18 cellular contexts compared by ENCODE assay signal in the genomic region with DNA sequence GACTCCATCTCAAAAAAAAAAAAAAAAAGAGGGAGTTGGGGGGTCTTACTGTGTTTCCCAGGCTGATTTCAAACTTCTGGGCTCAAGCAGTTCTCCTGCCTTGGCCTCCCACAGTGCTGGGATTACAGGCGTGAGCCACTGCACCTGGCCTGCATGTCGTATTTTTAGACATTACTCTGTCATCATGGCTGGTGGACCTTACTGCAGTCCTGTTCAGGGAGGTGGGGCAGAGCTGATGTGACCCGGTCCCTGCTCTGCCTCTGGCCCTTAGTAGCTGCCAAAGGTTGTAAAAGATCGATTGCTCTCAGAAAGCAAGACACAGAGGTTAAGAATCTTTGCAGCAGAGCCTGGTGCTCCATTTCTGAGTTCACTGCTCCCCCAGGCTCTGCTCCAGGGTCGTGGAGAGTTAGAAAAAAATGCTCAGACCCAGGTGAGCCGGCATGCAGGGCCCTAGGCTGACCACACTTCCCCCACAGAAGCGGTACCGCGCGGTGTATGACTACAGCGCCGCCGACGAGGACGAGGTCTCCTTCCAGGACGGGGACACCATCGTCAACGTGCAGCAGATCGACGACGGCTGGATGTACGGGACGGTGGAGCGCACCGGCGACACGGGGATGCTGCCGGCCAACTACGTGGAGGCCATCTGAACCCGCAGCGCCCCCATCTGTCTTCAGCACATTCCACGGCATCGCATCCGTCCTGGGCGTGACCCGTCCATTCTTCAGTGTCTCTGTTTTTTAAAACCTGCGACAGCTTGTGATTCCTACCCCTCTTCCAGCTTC. TPM values are rescaled to one million over a fixed set of nuclear protein-coding genes. Genes with fewer than 3 reads are reported as not detected.
A peak's percentile ranks its signal among the peaks of the same experiment; 100 is the strongest.
DNase-seq lines count a peak whose midpoint lies in the region; FAIRE-seq and TF ChIP-seq lines count a peak whose summit lies in the region.
"Had no signal": no experiment of that assay in that cellular context is flagged by ENCODE, and none has a peak within 500 bp of the region (broad histone marks: within the 10 kb centered on the region; RNA-seq: fewer than 3 reads in every experiment).

No MANE protein-coding gene starts in this region.

- no peak overlapping the region for H3K18ac ChIP-seq in H1 (ENCODE audit: extremely low read depth, low read length)

- no peaks in the 10 kb centered on the region for H3K9me2 ChIP-seq in Loucy (replicated peaks; ENCODE audit: low read depth, low read length)

- no peak overlapping the region for H2BK120ac ChIP-seq in H1 (replicated peaks; ENCODE audit: low read depth, low read length)

- H3K36me3 ChIP-seq in Loucy (ENCODE audit: insufficient read depth, low read length) = peaks cover 75% of the 10 kb centered on the region; the same call in 1 of the 2 replicates
- peaks cover 6 to 35% (median 26%) of the 10 kb centered on the region in 4 experiments; a peak in 7 of 8 replicates for H3K36me3 ChIP-seq in H1 (ENCODE audit: control insufficient read depth in 2 of 4, insufficient read depth in 4 of 4, low read length in 3 of 4)

- 87% methylated on average over 36 of the region's 37 CpGs; no CpG with 5 or more reads in 1 of the 2 experiments for WGBS in H1 (ENCODE audit: extremely low coverage in 1 of 2, insufficient coverage in 1 of 2, insufficient read length in 1 of 2, insufficient replicate concordance in 2 of 2, low coverage in 1 of 2, low lambda C conversion rate in 2 of 2, missing lambda C conversion rate in 1 of 2), 2 experiments

- no peaks in the 10 kb centered on the region for H3K27me3 ChIP-seq in Loucy (ENCODE audit: insufficient read depth, low read length, poor library complexity, severe bottlenecking)
- no peaks in the 10 kb centered on the region for H3K27me3 ChIP-seq in H1 (replicated peaks in 1 of 4; ENCODE audit: control insufficient read depth in 3 of 4, extremely low read depth in 1 of 4, insufficient read depth in 3 of 4, low read length in 3 of 4)

- H3K23me2 ChIP-seq in H1 (ENCODE audit: low read depth, low read length) = no peaks in the 10 kb centered on the region

- H3K23ac ChIP-seq in H1 (ENCODE audit: insufficient read length) = no peak overlapping the region

- H2BK15ac ChIP-seq in H1 (ENCODE audit: low read length) = no peak overlapping the region

- no peak overlapping the region for H2AK5ac ChIP-seq in H1 (ENCODE audit: low read depth, low read length)

- TF ChIP-seq CTCF in Loucy (conservative IDR thresholded peaks at IDR 0.05; ENCODE audit: low read length) = peak; percentile 33
- TF ChIP-seq CTCF in H1 (IDR thresholded peaks at IDR 0.05; ENCODE audit: control extremely low read depth in 1 of 3, insufficient read depth in 1 of 3, low read depth in 1 of 3, low read length in 3 of 3) = peak; percentile 49 to 79 (median 59)
- no peak for TF ChIP-seq CTCF in osteocyte (IDR thresholded peaks at IDR 0.05)

- CTCF ChIA-PET in H1 (lab: Charles Lee; ENCODE audit: partially characterized antibody) = interaction anchor here (0.6 to 2.3 kb wide), 14 partner anchors 10 to 377 kb away, joined by 3 to 10 read pairs (median 3); partner anchors contain the start of genes LASP1 and RPL23

- H3K79me2 ChIP-seq in Loucy (ENCODE audit: insufficient read depth, low read length) (no peaks in the 10 kb centered on the region), H1 (ENCODE audit: control insufficient read depth in 1 of 2, insufficient read depth in 2 of 2, low read length in 2 of 2) (no peaks in the 10 kb centered on the region)

- no peak overlapping the region for H2BK20ac ChIP-seq in H1 (ENCODE audit: low read length)

- H3K27me3 Mint-ChIP-seq in osteocyte (ENCODE audit: unreplicated experiment) = no peaks in the 10 kb centered on the region
- H3K27me3 Mint-ChIP-seq: activated CD4-positive, alpha-beta T cell treated with anti-CD3 and anti-CD28 coated beads, Interleukin-2, amount 10 ng/mL, durations not matched to agents 7 days and 5 days had no signal

- no peak overlapping the region for H2BK5ac ChIP-seq in H1 (ENCODE audit: low read depth, low read length)

- H3K79me1 ChIP-seq in H1 (ENCODE audit: low read depth, low read length) = no peaks in the 10 kb centered on the region

- H2AFZ ChIP-seq in Loucy (ENCODE audit: low read length) (no peak overlapping the region), H1 (ENCODE audit: low read length) (no peak overlapping the region)
- H2AFZ ChIP-seq: PC-9 had no signal

- H3K9me3 ChIP-seq in Loucy (ENCODE audit: insufficient read depth, low read depth, low read length) (no peaks in the 10 kb centered on the region), H1 (ENCODE audit: insufficient read depth in 2 of 2, low read depth in 1 of 2, low read length in 1 of 2) (no peaks in the 10 kb centered on the region)

- H3K4ac ChIP-seq in H1 (replicated peaks; ENCODE audit: insufficient read length, low read depth, low read length) = no peak overlapping the region

- no peak overlapping the region for H3K56ac ChIP-seq in H1 (replicated peaks; ENCODE audit: insufficient read length, low read depth, low read length)

- H3K4me1 Mint-ChIP-seq in osteocyte (ENCODE audit: unreplicated experiment) = peaks cover 42% of the 10 kb centered on the region

- H3K4me1 ChIP-seq in Loucy (ENCODE audit: insufficient read depth, low read length, poor library complexity, severe bottlenecking) = peaks cover 6% of the 10 kb centered on the region
- peaks cover 0 to 8% (median 6%) of the 10 kb centered on the region in 4 experiments; a peak in 6 of 7 replicates for H3K4me1 ChIP-seq in H1 (replicated peaks in 1 of 4; ENCODE audit: control insufficient read depth in 3 of 4, insufficient read depth in 4 of 4, low read length in 3 of 4)

- no peak overlapping the region for H3K14ac ChIP-seq in H1 (ENCODE audit: insufficient read length)

- no peak overlapping the region for H3K27ac ChIP-seq in H1 (ENCODE audit: low read depth, low read length)
- H3K27ac ChIP-seq: C4-2B, PC-9 had no signal

- no peaks in the 10 kb centered on the region for H3F3A ChIP-seq in Loucy (ENCODE audit: low read depth)

- H3K9me3 Mint-ChIP-seq in osteocyte (ENCODE audit: unreplicated experiment) = no peaks in the 10 kb centered on the region
- H3K9me3 Mint-ChIP-seq: activated CD4-positive, alpha-beta T cell treated with anti-CD3 and anti-CD28 coated beads, Interleukin-2, amount 10 ng/mL, durations not matched to agents 7 days and 5 days; T-helper 1 cell treated with Interleukin-12 subunit alpha and Interleukin-12 subunit beta and Interleukin-4 antibody, amounts not matched to agents 30 μg/mL and 1 μg/mL, for 36 hours had no signal

- peak; percentile 59 to 68 for TF ChIP-seq RAD21 in H1 (IDR thresholded peaks at IDR 0.05 in 1 of 2, conservative IDR thresholded peaks at IDR 0.05 in 1 of 2; ENCODE audit: low read depth in 2 of 2, low read length in 2 of 2)

- DNase-seq in ELF-1 (ENCODE audit: low read depth, low spot score) (peak; percentile 54), H1 (ENCODE audit: low read depth in 1 of 2, low spot score in 2 of 2) (peak in 1 of 2 experiments; percentile 62), osteocyte (ENCODE audit: extremely low spot score, unreplicated experiment) (peak; percentile 80), T-helper 1 cell (no peak), NCI-H1048 (lab: John Stamatoyannopoulos, UW) (no peak), NCI-H82 treated with DMSO at 0.1 percent for 48 hours (lab: John Stamatoyannopoulos, UW; ENCODE audit: unreplicated experiment) (no peak), KBM-7 (no peak)
- DNase-seq: activated CD4-positive, alpha-beta T cell treated with anti-CD3 and anti-CD28 coated beads, Interleukin-2, amount 10 ng/mL, durations not matched to agents 7 days and 5 days; HCEC 1CT; NCI-H345; PC-9; stimulated activated CD4-positive, alpha-beta T cell treated with anti-CD3 and anti-CD28 coated beads, Interleukin-4, amount 100 ng/mL, for 24 hours; stimulated activated naive CD4-positive, alpha-beta T cell treated with Interleukin-2 at 50 U/mL for 16 hours had no signal

- FAIRE-seq in H1 (lab: Jason Lieb, UNC) = no peak

- H3K27ac Mint-ChIP-seq in osteocyte (ENCODE audit: unreplicated experiment) = no peak overlapping the region
- H3K27ac Mint-ChIP-seq: activated CD4-positive, alpha-beta T cell treated with anti-CD3 and anti-CD28 coated beads, Interleukin-2, amount 10 ng/mL, durations not matched to agents 7 days and 5 days; T-helper 1 cell treated with Interleukin-12 subunit alpha and Interleukin-12 subunit beta and Interleukin-4 antibody, amounts not matched to agents 30 μg/mL and 1 μg/mL, for 36 hours had no signal

- no peak overlapping the region for H3K4me3 Mint-ChIP-seq in osteocyte (ENCODE audit: unreplicated experiment)
- H3K4me3 Mint-ChIP-seq: activated CD4-positive, alpha-beta T cell treated with anti-CD3 and anti-CD28 coated beads, Interleukin-2, amount 10 ng/mL, durations not matched to agents 7 days and 5 days; T-helper 1 cell treated with Interleukin-12 subunit alpha and Interleukin-12 subunit beta and Interleukin-4 antibody, amounts not matched to agents 30 μg/mL and 1 μg/mL, for 36 hours had no signal

- in situ Hi-C loops in KBM-7 (cut with MboI; ENCODE audit: low pct_unique_long_range_greater_than_20kb, low sequenced_read_pairs) = no loop called here

- no peaks in the 10 kb centered on the region for H4K20me1 ChIP-seq in Loucy (ENCODE audit: insufficient read depth, low read length, poor library complexity, severe bottlenecking)
- peaks cover 3 to 7% of the 10 kb centered on the region in 2 experiments for H4K20me1 ChIP-seq in H1 (replicated peaks in 1 of 2; ENCODE audit: control insufficient read depth in 1 of 2, insufficient read depth in 2 of 2, low read length in 2 of 2)

- H4K5ac ChIP-seq in H1 (ENCODE audit: insufficient read length, low read depth, low read length) = no peak overlapping the region

- peaks cover 55% of the 10 kb centered on the region for H3K36me3 Mint-ChIP-seq in osteocyte (ENCODE audit: unreplicated experiment)

- POLR2A ChIA-PET in H1 (lab: Charles Lee; ENCODE audit: partially characterized antibody) = interaction anchor here (0.9 to 14.4 kb wide), 5 partner anchors 10 to 67 kb away, joined by 3 to 98 read pairs (median 50); partner anchors contain the start of genes LASP1 and RPL23

- H3K4me3 ChIP-seq in Loucy (ENCODE audit: low read length, poor library complexity, severe bottlenecking) (no peak overlapping the region), H1 (ENCODE audit: extremely low read depth in 1 of 4, insufficient read depth in 2 of 4, low read depth in 3 of 4, low read length in 4 of 4) (no peak overlapping the region)
- H3K4me3 ChIP-seq: PC-9 had no signal

- TF ChIP-seq POLR2A in H1 (IDR thresholded peaks at IDR 0.05; ENCODE audit: control extremely low read depth in 1 of 2, low read depth in 2 of 2, low read length in 2 of 2) = no peak

- H3K4me2 ChIP-seq in Loucy (ENCODE audit: low read depth, low read length, poor library complexity, severe bottlenecking) = no peak overlapping the region
- H3K4me2 ChIP-seq in H1 (ENCODE audit: insufficient read depth in 1 of 2, low read depth in 2 of 2, low read length in 2 of 2) = no peak overlapping the region
- H3K4me2 ChIP-seq: PC-9 had no signal

- H4K8ac ChIP-seq in H1 (ENCODE audit: extremely low read depth, insufficient read depth, low read length) = no peak overlapping the region

- TF ChIP-seq EP300 in H1 (IDR thresholded peaks at IDR 0.05; ENCODE audit: borderline replicate concordance in 1 of 2, low read depth in 2 of 2, low read length in 2 of 2) = no peak

- no peak overlapping the region for H2BK12ac ChIP-seq in H1 (ENCODE audit: low read depth, low read length)

- H3K9ac ChIP-seq in Loucy (ENCODE audit: low read depth, low read length, poor library complexity, severe bottlenecking) (no peak overlapping the region), H1 (replicated peaks in 1 of 4; ENCODE audit: extremely low read depth in 1 of 4, low read depth in 3 of 4, low read length in 3 of 4) (no peak overlapping the region)

- no peak overlapping the region for H4K91ac ChIP-seq in H1 (replicated peaks; ENCODE audit: insufficient read length, low read length)

RNA-seq across cellular contexts. Expression of gene LASP1, which starts 48.5 kb away (rescaled TPM):
- total RNA-seq in H1 (2021; fragmentation: NEBNext Ultra II Directional; extraction: Animal tissue kit (Norgen Biotek cat#: 25700)) = 170 and 180 TPM in 2 replicates
- 114 and 182 TPM in 2 replicates for polyA plus RNA-seq in H1 (2011; rRNA removed)
- 97.6 TPM for polyA plus RNA-seq in H1 (2011; cell fraction: cytosol; rRNA removed)
- polyA plus RNA-seq in H1 (2011; cell fraction: nucleus; rRNA removed) = 95.0 TPM
- 127 to 134 TPM (median 129 TPM) in 4 replicates for polyA plus RNA-seq in H1 (2012, experiment 1 of 2)
- polyA plus RNA-seq in H1 (2012, experiment 2 of 2) = 154 TPM
- polyA plus RNA-seq in H1 (2013, experiment 1 of 2) = 98.7 TPM
- 97.2 TPM for polyA plus RNA-seq in H1 (2013, experiment 2 of 2)
- 95.4 and 104 TPM in 2 replicates for polyA minus RNA-seq in H1 (2011; rRNA and poly(A)+ RNA removed)
- polyA minus RNA-seq in H1 (2011; cell fraction: cytosol; rRNA and poly(A)+ RNA removed) = 106 TPM
- 55.4 TPM for polyA minus RNA-seq in H1 (2011; cell fraction: nucleus; rRNA and poly(A)+ RNA removed)
- total RNA-seq in osteocyte = 402 and 409 TPM in 2 replicates

RNA-seq across cellular contexts. Expression of gene FBXO47, which starts 48.9 kb away (rescaled TPM):
- not detected in 2 replicates for total RNA-seq in H1 (2021; fragmentation: NEBNext Ultra II Directional; extraction: Animal tissue kit (Norgen Biotek cat#: 25700))
- polyA plus RNA-seq in H1 (2011; rRNA removed) = not detected in 2 replicates
- polyA plus RNA-seq in H1 (2011; cell fraction: cytosol; rRNA removed) = not detected
- polyA plus RNA-seq in H1 (2011; cell fraction: nucleus; rRNA removed) = not detected
- polyA plus RNA-seq in H1 (2012, experiment 1 of 2) = not detected in 4 replicates
- not detected for polyA plus RNA-seq in H1 (2012, experiment 2 of 2)
- 0.04 TPM for polyA plus RNA-seq in H1 (2013, experiment 1 of 2)
- not detected for polyA plus RNA-seq in H1 (2013, experiment 2 of 2)
- polyA minus RNA-seq in H1 (2011; rRNA and poly(A)+ RNA removed) = not detected in 2 replicates
- not detected for polyA minus RNA-seq in H1 (2011; cell fraction: cytosol; rRNA and poly(A)+ RNA removed)
- not detected for polyA minus RNA-seq in H1 (2011; cell fraction: nucleus; rRNA and poly(A)+ RNA removed)
- total RNA-seq in osteocyte = not detected in 2 replicates
- total RNA-seq: activated CD4-positive, alpha-beta T cell treated with anti-CD3 and anti-CD28 coated beads, Interleukin-2, amount 10 ng/mL, durations not matched to agents 7 days and 5 days; mucosa of gallbladder; PC-9; renal cortical epithelial cell had no signal

Comparison
In these comparisons a context has a peak if more than half of its experiments do, and no peak if none do; other contexts are left out.
1. DNase-seq: peak in ELF-1 (single experiment) and osteocyte (single experiment); none in T-helper 1 cell (0 of 5), NCI-H1048 (single experiment), NCI-H82 treated with DMSO at 0.1 percent for 48 hours (single experiment) and KBM-7 (single experiment).